Comparison of ENCODE assay signal across 7 cellular contexts in genomic region chr7:11212080-11212711, GRCh38.
DNase-seq lines count a peak whose midpoint lies in the region; ATAC-seq and TF ChIP-seq lines count a peak whose summit lies in the region.

No MANE protein-coding gene starts in this region.

- POLR2A ChIA-PET in GM10248 (lab: Yijun Ruan, JAX): no interaction called here
- POLR2A ChIA-PET in Panc1 (lab: Charles Lee): no interaction called here

- CTCF ChIA-PET in GM10248 (lab: Yijun Ruan, JAX): interaction anchor here (0.6 to 5.1 kb wide), 30 partner anchors 9 to 575 kb away, joined by 3 to 45 read pairs (median 4); a partner anchor contains a TSS
- CTCF ChIA-PET in Panc1 (lab: Charles Lee): interaction anchor here (1.8 kb wide), 1 partner anchor 11 kb away, joined by 7 read pairs; no protein-coding TSS in a partner anchor

- no peaks in the 10 kb centered on the region; the same call in 1 of the 2 replicates for H3K27me3 ChIP-seq in Panc1 (ENCODE audit: control insufficient read depth, insufficient read depth, low read length)

- H3K9me3 ChIP-seq in Panc1 (ENCODE audit: control insufficient read depth, insufficient read depth, low read depth, low read length): no peaks in the 10 kb centered on the region

- peak; percentile 39 for DNase-seq in GM10248 (ENCODE audit: extremely low spot score)
- peak; percentile 43 for DNase-seq in KG1 (lab: John Stamatoyannopoulos, UW)
- peak; percentile 39 for DNase-seq in Panc1 (ENCODE audit: low read depth, low spot score)
- peak; percentile 39 for DNase-seq in activated naive CD8-positive, alpha-beta T cell treated with anti-CD3 and anti-CD28 coated beads, Interleukin-2, amount 50 U/mL, for 24 hours
- DNase-seq in left cardiac atrium: peak; percentile 33
- DNase-seq in retinal pigment epithelial cell (ENCODE audit: low read depth): no peak

- H3K4me3 ChIP-seq in Panc1 (ENCODE audit: low read depth in 2 of 2, low read length in 2 of 2) (no peak overlapping the region), retinal pigment epithelial cell (ENCODE audit: low read length) (no peak overlapping the region)

- BruUV-seq in Panc1 (replicated peaks; lab: Mats Ljungman, UMichigan): no TSS peak

- intact Hi-C loops in Panc1 (cut with micrococcal nuclease; ENCODE audit: unreplicated experiment): loop anchor here (5.0 kb wide), 1 partner anchor 130 kb away; no protein-coding TSS in a partner anchor
- intact Hi-C loops in left cardiac atrium (cut with DNase I): no loop called here

- in situ Hi-C loops in Panc1 (cut with HindIII; ENCODE audit: low pct_unique_long_range_greater_than_20kb, low sequenced_read_pairs): no loop called here

- peaks cover 12% of the 10 kb centered on the region for H3K27me3 Mint-ChIP-seq in activated naive CD8-positive, alpha-beta T cell treated with anti-CD3 and anti-CD28 coated beads, Interleukin-2, amount 50 U/mL, for 24 hours

- peaks cover 1% of the 10 kb centered on the region for H3K4me1 Mint-ChIP-seq in activated naive CD8-positive, alpha-beta T cell treated with anti-CD3 and anti-CD28 coated beads, Interleukin-2, amount 50 U/mL, for 24 hours

- H3K4me1 ChIP-seq in Panc1 (ENCODE audit: control insufficient read depth, insufficient read depth, low read length): no peaks in the 10 kb centered on the region

- no peak overlapping the region for H3K27ac ChIP-seq in Panc1 (ENCODE audit: low read length)

- no peaks in the 10 kb centered on the region for H3K36me3 ChIP-seq in Panc1 (ENCODE audit: control insufficient read depth, insufficient read depth, low read length)

- H3K27ac Mint-ChIP-seq in activated naive CD8-positive, alpha-beta T cell treated with anti-CD3 and anti-CD28 coated beads, Interleukin-2, amount 50 U/mL, for 24 hours: no peak overlapping the region

- H3K9me3 Mint-ChIP-seq in activated naive CD8-positive, alpha-beta T cell treated with anti-CD3 and anti-CD28 coated beads, Interleukin-2, amount 50 U/mL, for 24 hours: no peaks in the 10 kb centered on the region

- ATAC-seq in GM21825 (IDR thresholded peaks at IDR 0.05; ENCODE audit: unreplicated experiment): peak; percentile 85
- ATAC-seq in Panc1: peak; percentile 91
- ATAC-seq in activated naive CD8-positive, alpha-beta T cell treated with anti-CD3 and anti-CD28 coated beads, Interleukin-2, amount 50 U/mL, for 24 hours: no peak
- peak; percentile 75 to 78 for ATAC-seq in left cardiac atrium

- TF ChIP-seq CTCF in GM10248 (IDR thresholded peaks at IDR 0.05; ENCODE audit: control extremely low read depth, extremely low read depth, low read depth, missing control alignments) (peak; percentile 89), Panc1 (IDR thresholded peaks at IDR 0.05) (peak; percentile 89), retinal pigment epithelial cell (conservative IDR thresholded peaks at IDR 0.05; ENCODE audit: low read depth, low read length) (peak; percentile 90)

- H3K4me3 Mint-ChIP-seq in activated naive CD8-positive, alpha-beta T cell treated with anti-CD3 and anti-CD28 coated beads, Interleukin-2, amount 50 U/mL, for 24 hours: no peak overlapping the region

- no peaks in the 10 kb centered on the region for H3K36me3 Mint-ChIP-seq in activated naive CD8-positive, alpha-beta T cell treated with anti-CD3 and anti-CD28 coated beads, Interleukin-2, amount 50 U/mL, for 24 hours (ENCODE audit: low read depth)
